ENCODE assay signal across 1 cellular context in genomic region chr16:69346683-69347082, GRCh38.
TF ChIP-seq lines count a peak whose summit lies in the region.

No MANE protein-coding gene starts in this region.

TF ChIP-seq in K562, 482 proteins besides CTCF, POLR2A, EP300 and RAD21:
- TF ChIP-seq MAFF (IDR thresholded peaks at IDR 0.05; ENCODE audit: low read length) (peak; percentile 31; the same call in 1 of the 2 replicates), ZNF133 (CRISPR knock-in tag; IDR thresholded peaks at IDR 0.05) (no peak), POLR2G (IDR thresholded peaks at IDR 0.05; ENCODE audit: low read depth, low read length) (no peak), ZNF316 (IDR thresholded peaks at IDR 0.05) (peak; percentile 95), ZNF407 (IDR thresholded peaks at IDR 0.05; ENCODE audit: low read depth) (no peak), CREB5 (CRISPR knock-in tag; IDR thresholded peaks at IDR 0.05) (no peak), RCOR1 (IDR thresholded peaks at IDR 0.05; ENCODE audit: borderline replicate concordance in 1 of 2, low read depth in 2 of 2, low read length in 2 of 2) (peak in 1 of 2 experiments; percentile 84; a peak in 2 of 4 replicates), KDM1A (IDR thresholded peaks at IDR 0.05) (peak; percentile 96 to 97), RNF2 (IDR thresholded peaks at IDR 0.05) (no peak), BRD9 (IDR thresholded peaks at IDR 0.05; ENCODE audit: low read depth, partially characterized antibody) (no peak), ZNF124 (CRISPR knock-in tag; IDR thresholded peaks at IDR 0.05) (no peak), ZKSCAN8 (CRISPR knock-in tag; IDR thresholded peaks at IDR 0.05) (no peak), BACH1 (tag; IDR thresholded peaks at IDR 0.05) (peak; percentile 89), MAFG (tag; conservative IDR thresholded peaks at IDR 0.05) (peak; percentile 61), YY1 (IDR thresholded peaks at IDR 0.05; ENCODE audit: borderline replicate concordance in 1 of 3, control insufficient read depth in 1 of 3, extremely low read depth in 1 of 3, insufficient read depth in 3 of 3, insufficient read length in 1 of 3, insufficient replicate concordance in 2 of 3, low read depth in 1 of 3, low read length in 2 of 3) (no peak), NCOA4 (IDR thresholded peaks at IDR 0.05; ENCODE audit: partially characterized antibody) (no peak), NFE2 (IDR thresholded peaks at IDR 0.05; ENCODE audit: low read depth) (peak; percentile 60), ZEB2 (IDR thresholded peaks at IDR 0.05) (no peak), ZBTB34 (CRISPR knock-in tag; IDR thresholded peaks at IDR 0.05) (no peak), HDAC1 (IDR thresholded peaks at IDR 0.05) (peak in 1 of 2 experiments; percentile 77; a peak in 2 of 4 replicates), ZNF707 (CRISPR knock-in tag; conservative IDR thresholded peaks at IDR 0.05) (no peak), ZBTB33 (CRISPR knock-in tag; IDR thresholded peaks at IDR 0.05) (no peak), FOXA1 (IDR thresholded peaks at IDR 0.05; ENCODE audit: borderline replicate concordance) (no peak), ELF4 (CRISPR knock-in tag; IDR thresholded peaks at IDR 0.05) (no peak), C11orf30 (IDR thresholded peaks at IDR 0.05; ENCODE audit: low read depth) (peak; percentile 84), KLF13 (tag; IDR thresholded peaks at IDR 0.05; ENCODE audit: borderline replicate concordance, low read depth) (no peak), HDAC2 (IDR thresholded peaks at IDR 0.05) (0 out of 2 replicates have a peak, but pooled peaks have one; percentile 30), ZC3H8 (IDR thresholded peaks at IDR 0.05) (no peak), MAFK (IDR thresholded peaks at IDR 0.05; ENCODE audit: low read length) (peak; percentile 33; the same call in 1 of the 2 replicates), DLX4 (CRISPR knock-in tag; IDR thresholded peaks at IDR 0.05) (no peak), XRCC4 (IDR thresholded peaks at IDR 0.05; ENCODE audit: extremely low read depth, insufficient read depth, insufficient read length) (no peak)
TF ChIP-seq in K562: peak in this region for 11.
